ENCODE assay signal across 8 cellular contexts in genomic region chr14:61438497-61438859, GRCh38.
A peak's percentile ranks its signal among the peaks of the same experiment; 100 is the strongest.
DNase-seq lines count a peak whose midpoint lies in the region; ATAC-seq and TF ChIP-seq lines count a peak whose summit lies in the region.

No MANE protein-coding gene starts in this region.

- peak overlapping the region; percentile 60 for H3K4me3 ChIP-seq in SK-N-MC
- no peak overlapping the region for H3K4me3 ChIP-seq in left ventricle myocardium inferior

- no peak overlapping the region for H3K9ac ChIP-seq in SK-N-MC (ENCODE audit: insufficient read length)

- TF ChIP-seq CTCF in 22Rv1 (IDR thresholded peaks at IDR 0.05) (no peak), left ventricle myocardium inferior (IDR thresholded peaks at IDR 0.05; ENCODE audit: borderline replicate concordance) (no peak)

- H3K27me3 ChIP-seq in left ventricle myocardium inferior (ENCODE audit: low read depth): no peaks in the 10 kb centered on the region

- H3K27ac ChIP-seq in 22Rv1: peak overlapping the region; percentile 36; the same call in 1 of the 2 replicates
- H3K27ac ChIP-seq in SK-N-MC: peak overlapping the region; percentile 61
- peak overlapping the region; percentile 66 for H3K27ac ChIP-seq in left ventricle myocardium inferior (replicated peaks)

- peak; percentile 32 for ATAC-seq in GM19468 (IDR thresholded peaks at IDR 0.05; ENCODE audit: extremely low read depth, unreplicated experiment)

- H3K9me3 ChIP-seq in SK-N-MC (ENCODE audit: low read depth, low read length) (no peaks in the 10 kb centered on the region), left ventricle myocardium inferior (replicated peaks) (no peaks in the 10 kb centered on the region)

- H3K36me3 ChIP-seq in SK-N-MC (ENCODE audit: insufficient read depth, low read length): no peaks in the 10 kb centered on the region
- no peaks in the 10 kb centered on the region for H3K36me3 ChIP-seq in left ventricle myocardium inferior

- DNase-seq in SK-N-MC (ENCODE audit: low read depth, low spot score) (no peak), left ventricle myocardium inferior (no peak), NCI-H345 (lab: John Stamatoyannopoulos, UW) (no peak), T-helper 9 cell (no peak), NCI-H2107 (lab: John Stamatoyannopoulos, UW) (no peak), NCI-H2029 treated with DMSO at 0.1 percent for 48 hours (lab: John Stamatoyannopoulos, UW) (no peak)

- intact Hi-C loops in left ventricle myocardium inferior (cut with micrococcal nuclease): no loop called here

- H3K4me1 ChIP-seq in left ventricle myocardium inferior: peaks cover 63% of the 10 kb centered on the region
